In the genomic region with DNA sequence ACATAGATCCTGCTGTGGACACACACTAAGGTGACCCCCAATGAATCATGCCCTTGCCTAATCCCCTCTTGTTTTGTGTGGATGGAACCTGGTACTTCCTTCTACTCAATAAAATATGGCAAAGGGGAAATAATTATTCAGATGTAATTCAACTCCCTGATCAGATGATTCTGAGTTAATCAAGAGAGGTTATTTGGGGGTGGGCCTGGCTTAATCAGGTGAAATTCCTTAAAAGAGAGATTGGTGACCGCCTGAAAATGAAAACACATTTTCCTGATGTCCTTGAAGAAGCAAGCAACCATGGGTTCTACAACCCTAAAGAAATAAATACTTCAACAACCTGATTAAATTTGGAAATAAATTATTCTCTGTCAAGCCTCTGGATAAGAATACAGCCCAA, we compare ENCODE assay signal across 28 cellular contexts. TPM values are rescaled to one million over a fixed set of nuclear protein-coding genes. Genes with fewer than 3 reads are reported as not detected.
"Had no signal": no experiment of that assay in that cellular context is flagged by ENCODE, and none has a peak within 500 bp of the region (broad histone marks: within the 10 kb centered on the region; RNA-seq: fewer than 3 reads in every experiment).

No MANE protein-coding gene starts in this region.

- H3K27me3 ChIP-seq: testis, thyroid gland, upper lobe of left lung, vagina had no signal

- H3K27ac ChIP-seq: stomach, suprapubic skin, testis, thoracic aorta, thyroid gland, tibial artery, tibial nerve, transverse colon, upper lobe of left lung, upper lobe of right lung, uterus, vagina had no signal

- H3K9me3 ChIP-seq: stomach, suprapubic skin, testis, thoracic aorta, thyroid gland, tibial artery, tibial nerve, transverse colon, upper lobe of left lung, upper lobe of right lung, uterus, vagina had no signal

- H3K36me3 ChIP-seq: stomach, suprapubic skin, thoracic aorta, thyroid gland, tibial artery, tibial nerve, transverse colon, upper lobe of left lung, upper lobe of right lung, uterus, vagina had no signal

- H3K4me3 ChIP-seq: stomach, suprapubic skin, testis, thoracic aorta, thyroid gland, tibial artery, tibial nerve, transverse colon, upper lobe of left lung, upper lobe of right lung, uterus, vagina had no signal

- FAIRE-seq: urothelium cell line had no signal

- H3K4me1 ChIP-seq: testis, thyroid gland, tibial artery, tibial nerve, upper lobe of left lung, upper lobe of right lung, uterus, vagina had no signal

- ATAC-seq: stimulated activated effector memory CD8-positive, alpha-beta T cell treated with anti-CD3 and anti-CD28 coated beads, Interleukin-12 subunit alpha, Interleukin-12 subunit beta, amount 100 ng/mL, for 72 hours; stimulated activated memory B cell treated with anti-CD40 and anti-IgM and Interleukin-4, amounts not matched to agents 10 μg/mL and 1 μg/mL and 100 μg/mL, for 72 hours; stimulated activated naive B cell treated with anti-CD40 and anti-IgM and Interleukin-4, amounts not matched to agents 10 μg/mL and 1 μg/mL and 100 μg/mL, for 72 hours; stimulated activated naive CD8-positive, alpha-beta T cell treated with anti-CD3 and anti-CD28 coated beads, Interleukin-15, amount 100 ng/mL, for 72 hours; stimulated activated naive CD8-positive, alpha-beta T cell treated with anti-CD3 and anti-CD28 coated beads, Interleukin-15, Interleukin-2, amounts not matched to agents 100 U/mL and 50 U/mL, for 24 hours; upper lobe of right lung had no signal

- DNase-seq: stimulated activated CD4-positive, alpha-beta T cell treated with anti-CD3 and anti-CD28 coated beads, Interleukin-2, amount 100 ng/mL, for 48 hours; stimulated activated CD4-positive, alpha-beta T cell treated with anti-CD3 and anti-CD28 coated beads, Interleukin-4, amount 100 ng/mL, for 1 hour; stimulated activated CD4-positive, alpha-beta T cell treated with anti-CD3 and anti-CD28 coated beads, Interleukin-4, amount 100 ng/mL, for 24 hours; stimulated activated CD4-positive, alpha-beta T cell treated with anti-CD3 and anti-CD28 coated beads, Interleukin-4, amount 100 ng/mL, for 4 hours; stimulated activated CD8-positive, alpha-beta memory T cell treated with anti-CD3 and anti-CD28 coated beads, Interleukin-4, amount 100 ng/mL, for 48 hours; stimulated activated naive B cell treated with anti-CD40 and anti-IgM and Interleukin-4, amounts not matched to agents 10 μg/mL and 1 μg/mL and 100 μg/mL, for 72 hours; stimulated activated naive CD4-positive, alpha-beta T cell; stimulated activated naive CD4-positive, alpha-beta T cell treated with Interleukin-2 at 50 U/mL for 16 hours; stimulated activated naive CD8-positive, alpha-beta T cell treated with anti-CD3 and anti-CD28 coated beads, Interleukin-15, amount 100 ng/mL, for 72 hours; stimulated activated naive CD8-positive, alpha-beta T cell treated with anti-CD3 and anti-CD28 coated beads, Interleukin-15, Interleukin-2, amounts not matched to agents 100 U/mL and 50 U/mL, for 24 hours; stomach; substantia nigra; testis; thyroid gland; tibial artery; transverse colon; trophoblast cell; upper lobe of left lung; upper lobe of right lung; uterus had no signal

RNA-seq across cellular contexts. Expression of a gene that starts 8.3 kb away (rescaled TPM):
- total RNA-seq: subcutaneous adipose tissue, tibial nerve had no signal
